Comparison of ENCODE assay signal across 25 cellular contexts in genomic region chr11:59999732-60000131, GRCh38. TPM values are rescaled to one million over a fixed set of nuclear protein-coding genes. Genes with fewer than 3 reads are reported as not detected.
A peak's percentile ranks its signal among the peaks of the same experiment; 100 is the strongest.
DNase-seq lines count a peak whose midpoint lies in the region; ATAC-seq, FAIRE-seq and TF ChIP-seq lines count a peak whose summit lies in the region.
"Had no signal": no experiment of that assay in that cellular context is flagged by ENCODE, and none has a peak within 500 bp of the region (broad histone marks: within the 10 kb centered on the region; RNA-seq: fewer than 3 reads in every experiment).

No MANE protein-coding gene starts in this region.

- H3K9ac ChIP-seq in K562 (ENCODE audit: insufficient read depth in 1 of 2, low read depth in 2 of 2, low read length in 2 of 2) = no peak overlapping the region

- no TSS peak for BruUV-seq in K562 (replicated peaks; lab: Mats Ljungman, UMichigan)

- intact Hi-C loops in K562 (cut with micrococcal nuclease) = no loop called here

- H3K4me3 ChIP-seq in K562 = no peak overlapping the region
- H3K4me3 ChIP-seq: SJSA1 had no signal

- in situ Hi-C loops in K562 (cut with MboI) = no loop called here

- DNase-seq in D721Med (ENCODE audit: insufficient read length, low spot score) = no peak
- peak; percentile 60 for DNase-seq in NCI-H82 (lab: John Stamatoyannopoulos, UW)
- no peak for DNase-seq in K562 (ENCODE audit: extremely low read depth in 1 of 4, low spot score in 3 of 4)
- DNase-seq in nephron progenitor cell = no peak
- DNase-seq in COLO668 (lab: John Stamatoyannopoulos, UW; ENCODE audit: unreplicated experiment) = no peak
- no peak for DNase-seq in NCI-H187 treated with DMSO at 0.1 percent for 48 hours (lab: John Stamatoyannopoulos, UW)
- DNase-seq in NCI-H146 (lab: John Stamatoyannopoulos, UW) = no peak
- DNase-seq: ACHN; AML-193; C1 segment of cervical spinal cord; DMS79; H9; KG1; NCI-H1048; NCI-H1417 treated with DMSO at 0.1 percent for 48 hours; NCI-H1930; NCI-H2227 treated with DMSO at 0.1 percent for 48 hours; NCI-H510A; NK-92 treated with Interleukin-12 subunit alpha and Interleukin-12 subunit beta, amount 100 ng/mL, for 24 hours; SW 1271; T-helper 2 cell had no signal

- CTCF ChIA-PET in K562 (lab: Yijun Ruan, JAX; ENCODE audit: low intra/inter-chr PET ratio) = no interaction called here

- no peak for TF ChIP-seq RAD21 in K562 (CRISPR knock-in tag; conservative IDR thresholded peaks at IDR 0.05 in 1 of 2, IDR thresholded peaks at IDR 0.05 in 1 of 2)

- TF ChIP-seq CTCF in D721Med (IDR thresholded peaks at IDR 0.05; ENCODE audit: insufficient read depth, missing control alignments) (no peak), K562 (IDR thresholded peaks at IDR 0.05 in 2 of 3, conservative IDR thresholded peaks at IDR 0.05 in 1 of 3; ENCODE audit: insufficient read depth in 2 of 3, low read depth in 1 of 3, low read length in 3 of 3) (no peak), nephron progenitor cell (IDR thresholded peaks at IDR 0.05) (no peak)

- peaks cover 5% of the 10 kb centered on the region; the same call in 1 of the 2 replicates for H3K9me3 ChIP-seq in K562 (replicated peaks; ENCODE audit: control insufficient read depth, insufficient read depth, low read depth, low read length)
- H3K9me3 ChIP-seq: SJSA1 had no signal

- H3K9me3 Mint-ChIP-seq in nephron progenitor cell = no peaks in the 10 kb centered on the region
- H3K9me3 Mint-ChIP-seq: H9 had no signal

- H3K9me1 ChIP-seq in K562 (ENCODE audit: control insufficient read depth, insufficient read depth, low read length) = no peaks in the 10 kb centered on the region

- peaks cover 9% of the 10 kb centered on the region for H3K27me3 Mint-ChIP-seq in nephron progenitor cell (ENCODE audit: low read depth, poor library complexity)

- no peaks in the 10 kb centered on the region for H3K79me2 ChIP-seq in K562 (ENCODE audit: control insufficient read depth, insufficient read depth, low read length)

- H3K36me3 Mint-ChIP-seq in nephron progenitor cell (ENCODE audit: low read depth) = no peaks in the 10 kb centered on the region

- H3K36me3 ChIP-seq in K562 (ENCODE audit: control insufficient read depth, insufficient read depth, low read length) = no peaks in the 10 kb centered on the region
- H3K36me3 ChIP-seq: SJSA1 had no signal

- H4K20me1 ChIP-seq in K562 (replicated peaks; ENCODE audit: control insufficient read depth, insufficient read depth, low read length) = no peaks in the 10 kb centered on the region

- 22% methylated on average over 3 of the region's 3 CpGs for WGBS in K562 (ENCODE audit: insufficient coverage, low coverage, missing lambda C conversion rate)

- no peak overlapping the region for H3K4me3 Mint-ChIP-seq in nephron progenitor cell
- H3K4me3 Mint-ChIP-seq: H9 had no signal

- TF ChIP-seq EP300 in K562 (IDR thresholded peaks at IDR 0.05; ENCODE audit: low read length) = no peak

- no peak overlapping the region for H3K27ac ChIP-seq in K562 (ENCODE audit: extremely low read depth, low read depth, low read length)
- H3K27ac ChIP-seq: SJSA1 had no signal

- peak; percentile 89 for FAIRE-seq in D721Med (lab: Jason Lieb, UNC)
- FAIRE-seq in K562 (lab: Jason Lieb, UNC) = no peak
- FAIRE-seq: RCC 7860 had no signal

- no peaks in the 10 kb centered on the region for H3K27me3 ChIP-seq in K562 (ENCODE audit: control insufficient read depth in 2 of 2, insufficient read depth in 2 of 2, low read length in 2 of 2)
- H3K27me3 ChIP-seq: SJSA1 had no signal

- POLR2A ChIA-PET in K562 (lab: Yijun Ruan, JAX) = interaction anchor here (0.6 kb wide), 1 partner anchor 76 kb away, joined by 3 read pairs; no protein-coding TSS in a partner anchor

- ATAC-seq in K562 = no peak

- no peaks in the 10 kb centered on the region for H3K4me1 ChIP-seq in K562 (replicated peaks in 1 of 2; ENCODE audit: control insufficient read depth in 2 of 2, insufficient read depth in 2 of 2, low read length in 2 of 2)

- no peak for TF ChIP-seq POLR2A in K562 (conservative IDR thresholded peaks at IDR 0.05)

- H2AFZ ChIP-seq in K562 (ENCODE audit: low read depth, low read length) = peak overlapping the region; percentile 35; the same call in 1 of the 2 replicates

- peak overlapping the region; percentile 33 for H3K27ac Mint-ChIP-seq in nephron progenitor cell
- H3K27ac Mint-ChIP-seq: H9 had no signal

- no peak overlapping the region for H3K4me2 ChIP-seq in K562 (ENCODE audit: insufficient read depth, low read length)

- H3K4me1 Mint-ChIP-seq in nephron progenitor cell = peaks cover 13% of the 10 kb centered on the region

RNA-seq across cellular contexts. Expression of gene OOSP4B, which starts 17.2 kb away (rescaled TPM):
- not detected in 2 replicates for total RNA-seq in K562 (2011; cell fraction: chromatin; rRNA removed; ENCODE audit: low replicate concordance)
- not detected in 2 replicates for total RNA-seq in K562 (2011; cell fraction: nucleolus; rRNA removed)
- not detected in 2 replicates for total RNA-seq in K562 (2011; cell fraction: nucleoplasm; rRNA removed)
- total RNA-seq in K562 (2014; rRNA removed) = not detected in 2 replicates
- 0.15 TPM in 1 of 2 replicates, not detected in the other for total RNA-seq in K562 (2014; rRNA removed; fragmentation: Illumina TruSeq; extraction: Trizol)
- 0.19 and 0.43 TPM in 2 replicates for total RNA-seq in K562 (2015; rRNA removed; fragmentation: Illumina TruSeq; extraction: Trizol)
- not detected in 2 replicates for total RNA-seq in K562 (2021)
- polyA plus RNA-seq in K562 (2011; rRNA removed) = not detected in 2 replicates
- 0.12 TPM in 1 of 2 replicates, not detected in the other for polyA plus RNA-seq in K562 (2011; cell fraction: cytosol; rRNA removed)
- polyA plus RNA-seq in K562 (2011; cell fraction: nucleus; rRNA removed) = not detected in 2 replicates
- polyA plus RNA-seq in K562 (2012) = 0.08 and 0.21 TPM in 2 replicates
- polyA plus RNA-seq in K562 (2014; fragmentation: Illumina TruSeq; extraction: Trizol) = 0.15 TPM in 1 of 2 replicates, not detected in the other
- under 1 TPM in 1 of 2 experiments, not detected in 1; 0.10 TPM for polyA plus RNA-seq in K562 (2014; fragmentation: Nextera tagmentation; extraction: Ambion mirVana)
- polyA plus RNA-seq in K562 (2014; rRNA removed) = not detected in 2 replicates
- polyA minus RNA-seq in K562 (2011; rRNA and poly(A)+ RNA removed) = not detected in 2 replicates
- polyA minus RNA-seq in K562 (2011; cell fraction: cytosol; rRNA and poly(A)+ RNA removed) = not detected in 2 replicates
- not detected in 2 replicates for polyA minus RNA-seq in K562 (2011; cell fraction: nucleus; rRNA and poly(A)+ RNA removed)
- total RNA-seq: H9, HT1080, OCI-LY7, SJSA1 had no signal

RNA-seq across cellular contexts. Expression of gene OOSP4A, which starts 35.9 kb away (rescaled TPM):
- not detected in 2 replicates for total RNA-seq in K562 (2011; cell fraction: chromatin; rRNA removed; ENCODE audit: low replicate concordance)
- total RNA-seq in K562 (2011; cell fraction: nucleolus; rRNA removed) = not detected in 2 replicates
- total RNA-seq in K562 (2011; cell fraction: nucleoplasm; rRNA removed) = not detected in 2 replicates
- 0.49 TPM in 1 of 2 replicates, not detected in the other for total RNA-seq in K562 (2014; rRNA removed)
- 0.40 and 1.0 TPM in 2 replicates for total RNA-seq in K562 (2014; rRNA removed; fragmentation: Illumina TruSeq; extraction: Trizol)
- total RNA-seq in K562 (2015; rRNA removed; fragmentation: Illumina TruSeq; extraction: Trizol) = 0.34 and 0.69 TPM in 2 replicates
- 0.40 and 0.65 TPM in 2 replicates for total RNA-seq in K562 (2021)
- polyA plus RNA-seq in K562 (2011; rRNA removed) = 0.20 TPM in 1 of 2 replicates, not detected in the other
- polyA plus RNA-seq in K562 (2011; cell fraction: cytosol; rRNA removed) = not detected in 2 replicates
- polyA plus RNA-seq in K562 (2011; cell fraction: nucleus; rRNA removed) = 0.25 TPM in 1 of 2 replicates, not detected in the other
- 0.52 and 0.75 TPM in 2 replicates for polyA plus RNA-seq in K562 (2012)
- 0.74 TPM in 1 of 2 replicates, not detected in the other for polyA plus RNA-seq in K562 (2014; fragmentation: Illumina TruSeq; extraction: Trizol)
- 1 to 10 TPM; 2.0 to 2.4 TPM for polyA plus RNA-seq in K562 (2014; fragmentation: Nextera tagmentation; extraction: Ambion mirVana)
- 0.39 and 0.91 TPM in 2 replicates for polyA plus RNA-seq in K562 (2014; rRNA removed)
- polyA minus RNA-seq in K562 (2011; rRNA and poly(A)+ RNA removed) = not detected in 2 replicates
- not detected in 2 replicates for polyA minus RNA-seq in K562 (2011; cell fraction: cytosol; rRNA and poly(A)+ RNA removed)
- polyA minus RNA-seq in K562 (2011; cell fraction: nucleus; rRNA and poly(A)+ RNA removed) = not detected in 2 replicates
- total RNA-seq: H9, HT1080, OCI-LY7, SJSA1 had no signal

RNA-seq across cellular contexts. Expression of gene OOSP2, which starts 40.5 kb away (rescaled TPM):
- total RNA-seq in K562 (2011; cell fraction: chromatin; rRNA removed; ENCODE audit: low replicate concordance) = not detected in 2 replicates
- total RNA-seq in K562 (2011; cell fraction: nucleolus; rRNA removed) = not detected in 2 replicates
- total RNA-seq in K562 (2011; cell fraction: nucleoplasm; rRNA removed) = not detected in 2 replicates
- total RNA-seq in K562 (2014; rRNA removed) = 0.64 TPM in 1 of 2 replicates, not detected in the other
- not detected in 2 replicates for total RNA-seq in K562 (2014; rRNA removed; fragmentation: Illumina TruSeq; extraction: Trizol)
- 0.15 and 0.25 TPM in 2 replicates for total RNA-seq in K562 (2015; rRNA removed; fragmentation: Illumina TruSeq; extraction: Trizol)
- total RNA-seq in K562 (2021) = not detected in 2 replicates
- polyA plus RNA-seq in K562 (2011; rRNA removed) = not detected in 2 replicates
- polyA plus RNA-seq in K562 (2011; cell fraction: cytosol; rRNA removed) = not detected in 2 replicates
- not detected in 2 replicates for polyA plus RNA-seq in K562 (2011; cell fraction: nucleus; rRNA removed)
- polyA plus RNA-seq in K562 (2012) = 0.18 TPM in 2 replicates
- 1.5 TPM in 1 of 2 replicates, not detected in the other for polyA plus RNA-seq in K562 (2014; fragmentation: Illumina TruSeq; extraction: Trizol)
- under 1 TPM; 0.14 to 0.32 TPM for polyA plus RNA-seq in K562 (2014; fragmentation: Nextera tagmentation; extraction: Ambion mirVana)
- 0.05 TPM in 1 of 2 replicates, not detected in the other for polyA plus RNA-seq in K562 (2014; rRNA removed)
- polyA minus RNA-seq in K562 (2011; rRNA and poly(A)+ RNA removed) = not detected in 2 replicates
- not detected in 2 replicates for polyA minus RNA-seq in K562 (2011; cell fraction: cytosol; rRNA and poly(A)+ RNA removed)
- polyA minus RNA-seq in K562 (2011; cell fraction: nucleus; rRNA and poly(A)+ RNA removed) = not detected in 2 replicates
- total RNA-seq: H9, HT1080, OCI-LY7, SJSA1 had no signal

RNA-seq across cellular contexts. Expression of gene MS4A3, which starts 56.7 kb away (rescaled TPM):
- total RNA-seq in K562 (2011; cell fraction: chromatin; rRNA removed; ENCODE audit: low replicate concordance) = 2.4 and 4.7 TPM in 2 replicates
- 1.0 and 2.1 TPM in 2 replicates for total RNA-seq in K562 (2011; cell fraction: nucleolus; rRNA removed)
- 3.4 TPM in 2 replicates for total RNA-seq in K562 (2011; cell fraction: nucleoplasm; rRNA removed)
- total RNA-seq in K562 (2014; rRNA removed) (26.1 and 31.7 TPM in 2 replicates), K562 (2014; rRNA removed; fragmentation: Illumina TruSeq; extraction: Trizol) (55.1 and 58.8 TPM in 2 replicates), K562 (2015; rRNA removed; fragmentation: Illumina TruSeq; extraction: Trizol) (64.8 and 71.8 TPM in 2 replicates), K562 (2021) (28.7 and 32.8 TPM in 2 replicates)
- polyA plus RNA-seq in K562 (2011; rRNA removed) (3.4 and 102 TPM in 2 replicates), K562 (2014; fragmentation: Illumina TruSeq; extraction: Trizol) (46.3 and 67.5 TPM in 2 replicates), K562 (2014; fragmentation: Nextera tagmentation; extraction: Ambion mirVana) (10 to 100 TPM; 84.8 to 94.5 TPM), K562 (2014; rRNA removed) (32.8 and 39.2 TPM in 2 replicates)
- 2.5 and 86.4 TPM in 2 replicates for polyA plus RNA-seq in K562 (2011; cell fraction: cytosol; rRNA removed)
- 1.1 and 47.7 TPM in 2 replicates for polyA plus RNA-seq in K562 (2011; cell fraction: nucleus; rRNA removed)
- polyA plus RNA-seq in K562 (2012) = 43.9 and 211 TPM in 2 replicates
- polyA minus RNA-seq in K562 (2011; rRNA and poly(A)+ RNA removed) = 3.2 and 89.5 TPM in 2 replicates
- 1.3 and 15.1 TPM in 2 replicates for polyA minus RNA-seq in K562 (2011; cell fraction: cytosol; rRNA and poly(A)+ RNA removed)
- polyA minus RNA-seq in K562 (2011; cell fraction: nucleus; rRNA and poly(A)+ RNA removed) = 32.8 TPM in 1 of 2 replicates, not detected in the other
- total RNA-seq: H9, HT1080, OCI-LY7, SJSA1 had no signal
